ENCODE assay signal across 24 cellular contexts in the genomic region with DNA sequence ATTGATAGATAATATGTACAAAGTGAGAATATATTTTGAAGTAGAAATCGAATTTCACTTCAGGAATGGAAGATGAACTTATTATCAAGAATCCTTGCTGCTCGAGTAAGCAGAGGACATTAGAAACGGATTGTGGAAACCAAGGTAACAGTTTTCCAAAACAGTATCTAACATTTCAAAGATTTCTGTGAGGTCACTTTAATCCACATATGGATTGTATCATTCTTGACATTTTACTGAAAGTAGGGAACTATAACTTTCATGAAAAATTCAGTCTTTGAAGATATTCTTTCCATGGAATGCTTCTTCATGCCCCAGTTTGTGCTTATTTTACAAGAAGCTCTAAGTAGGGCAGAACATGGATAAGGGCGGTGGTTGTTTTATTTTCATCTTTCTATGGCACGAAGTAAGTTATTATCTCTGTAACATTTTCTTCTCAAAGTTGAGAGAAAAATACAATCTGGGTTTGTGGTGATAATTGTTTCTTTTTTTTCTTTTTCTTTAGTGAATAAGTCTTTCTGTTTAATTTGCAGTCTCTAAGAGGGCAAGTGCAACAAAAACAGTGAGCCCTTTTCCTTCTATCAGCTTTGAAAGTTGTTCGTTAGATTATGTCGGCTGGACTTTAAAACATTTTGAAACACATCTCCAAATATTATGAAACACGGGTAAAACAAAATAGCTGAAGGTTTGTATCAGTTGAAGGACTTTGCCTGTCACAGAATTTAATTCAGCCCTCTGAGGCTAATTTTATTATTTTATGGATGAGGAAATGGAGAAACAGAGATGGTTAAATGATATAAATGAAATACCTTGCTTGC.
DNase-seq lines count a peak whose midpoint lies in the region; ATAC-seq, FAIRE-seq and TF ChIP-seq lines count a peak whose summit lies in the region.
"Had no signal": no experiment of that assay in that cellular context is flagged by ENCODE, and none has a peak within 500 bp of the region (broad histone marks: within the 10 kb centered on the region; RNA-seq: fewer than 3 reads in every experiment).

No MANE protein-coding gene starts in this region.

- ATAC-seq in right cardiac atrium: no peak
- ATAC-seq in activated T-cell treated with anti-CD3 and anti-CD28 coated beads, Interleukin-2, amount 50 U/mL, for 4 hours: no peak

- H3K9me3 ChIP-seq in right cardiac atrium (ENCODE audit: control insufficient read depth, low read length): no peaks in the 10 kb centered on the region
- H3K9me3 ChIP-seq: BE2C had no signal

- no peaks in the 10 kb centered on the region for H3K4me1 Mint-ChIP-seq in activated T-cell treated with anti-CD3 and anti-CD28 coated beads, Interleukin-2, amount 50 U/mL, for 4 hours (ENCODE audit: low read depth)
- H3K4me1 Mint-ChIP-seq: H9, IgD-negative memory B cell had no signal

- intact Hi-C loops in right cardiac atrium (cut with DNase I): no loop called here
- intact Hi-C loops in cardiac septum (cut with DNase I): no loop called here

- FAIRE-seq in endometrium (lab: Jason Lieb, UNC): peak; percentile 23
- FAIRE-seq: HTR-8/SVneo had no signal

- no peaks in the 10 kb centered on the region for H3K27me3 ChIP-seq in right cardiac atrium (ENCODE audit: control insufficient read depth, insufficient read depth)
- H3K27me3 ChIP-seq in rectal smooth muscle tissue (ENCODE audit: control insufficient read depth, insufficient read depth, low read length): no peaks in the 10 kb centered on the region
- H3K27me3 ChIP-seq: BE2C had no signal

- DNase-seq in right cardiac atrium (no peak), cardiac septum (ENCODE audit: low spot score) (no peak), fibroblast of the aortic adventitia (ENCODE audit: low read depth) (peak; percentile 39), SIG-M5 treated with dmso at 0.1 percent for 504 hours (lab: John Stamatoyannopoulos, UW; ENCODE audit: unreplicated experiment) (no peak), ACHN (no peak)
- DNase-seq in activated T-cell treated with anti-CD3 and anti-CD28 coated beads, Interleukin-2, amount 50 U/mL, for 4 hours: no peak
- DNase-seq: BE2C, DMS53, GDM1, H9, HFFc6, NCI-H1105, NCI-H146, NCI-H2029, NCI-H226, NCI-H510A treated with DMSO at 0.1 percent for 48 hours, NCI-H748 treated with DMSO at 0.1 percent for 48 hours, PC-9, RPMI8226, SHP77 treated with DMSO at 0.1 percent for 48 hours had no signal

- H3K4me3 Mint-ChIP-seq in activated T-cell treated with anti-CD3 and anti-CD28 coated beads, Interleukin-2, amount 50 U/mL, for 4 hours: no peak overlapping the region
- H3K4me3 Mint-ChIP-seq: H9, HFFc6, IgD-negative memory B cell had no signal

- H3K4me1 ChIP-seq in right cardiac atrium (ENCODE audit: control insufficient read depth, insufficient read depth, low read length) (no peaks in the 10 kb centered on the region), rectal smooth muscle tissue (ENCODE audit: control insufficient read depth, insufficient read depth, low read length) (no peaks in the 10 kb centered on the region)
- H3K4me1 ChIP-seq: BE2C had no signal

- peaks cover 6% of the 10 kb centered on the region for H3K9me3 Mint-ChIP-seq in activated T-cell treated with anti-CD3 and anti-CD28 coated beads, Interleukin-2, amount 50 U/mL, for 4 hours
- H3K9me3 Mint-ChIP-seq: H9, HFFc6 had no signal

- H3K9ac ChIP-seq in rectal smooth muscle tissue (ENCODE audit: low read length): no peak overlapping the region

- H3K27ac ChIP-seq in right cardiac atrium (ENCODE audit: low read length) (no peak overlapping the region), rectal smooth muscle tissue (ENCODE audit: low read depth, low read length) (peak overlapping the region; percentile 32)
- H3K27ac ChIP-seq: PC-9 had no signal

- 54% methylated on average over 8 of the region's 8 CpGs for WGBS in right cardiac atrium

- no peaks in the 10 kb centered on the region for H3K36me3 Mint-ChIP-seq in activated T-cell treated with anti-CD3 and anti-CD28 coated beads, Interleukin-2, amount 50 U/mL, for 4 hours (ENCODE audit: insufficient read depth)
- H3K36me3 Mint-ChIP-seq: IgD-negative memory B cell had no signal

- in situ Hi-C loops in ACHN (cut with HindIII; ENCODE audit: low pct_ligation_motif_present, low pct_unique_long_range_greater_than_20kb, low sequenced_read_pairs): no loop called here

- H3K27me3 Mint-ChIP-seq in activated T-cell treated with anti-CD3 and anti-CD28 coated beads, Interleukin-2, amount 50 U/mL, for 4 hours (ENCODE audit: low read depth): no peaks in the 10 kb centered on the region
- H3K27me3 Mint-ChIP-seq: IgD-negative memory B cell had no signal

- no peaks in the 10 kb centered on the region for H3K36me3 ChIP-seq in rectal smooth muscle tissue (ENCODE audit: control insufficient read depth, insufficient read depth, low read length)
- H3K36me3 ChIP-seq: BE2C had no signal

- H3K4me3 ChIP-seq in right cardiac atrium (ENCODE audit: low read length): peak overlapping the region; percentile 10
- H3K4me3 ChIP-seq in fibroblast of the aortic adventitia (ENCODE audit: low read depth, low read length): no peak overlapping the region
- no peak overlapping the region for H3K4me3 ChIP-seq in rectal smooth muscle tissue (ENCODE audit: low read length)
- H3K4me3 ChIP-seq: PC-9 had no signal

- TF ChIP-seq CTCF in fibroblast of the aortic adventitia (IDR thresholded peaks at IDR 0.05; ENCODE audit: insufficient read depth, low read length): no peak
